30 cellular contexts compared by ENCODE assay signal in the genomic region with DNA sequence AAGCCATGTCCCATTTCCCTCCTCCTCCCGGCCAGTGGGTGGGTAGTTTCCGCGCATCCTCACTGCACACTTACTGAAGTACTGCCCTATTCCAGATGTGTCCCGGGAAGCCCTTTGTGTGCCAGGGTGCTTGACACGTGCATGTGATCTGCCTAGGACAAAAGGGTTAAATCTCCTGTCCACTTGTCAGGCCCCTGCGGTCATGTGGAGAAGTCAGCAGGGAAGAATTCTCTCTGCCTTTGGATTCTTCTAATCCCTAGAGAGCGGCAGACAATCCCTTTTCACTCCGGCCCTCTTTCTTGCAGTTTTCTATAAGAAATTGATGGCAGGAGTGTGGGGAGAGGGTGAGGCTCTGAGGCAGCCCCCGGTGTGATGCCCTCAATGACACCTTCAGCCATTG. TPM values are rescaled to one million over a fixed set of nuclear protein-coding genes. Genes with fewer than 3 reads are reported as not detected.
"Had no signal": no experiment of that assay in that cellular context is flagged by ENCODE, and none has a peak within 500 bp of the region (broad histone marks: within the 10 kb centered on the region; RNA-seq: fewer than 3 reads in every experiment).

No MANE protein-coding gene starts in this region.

- H3K4me3 ChIP-seq: adrenal gland, body of pancreas, gastroesophageal sphincter, hepatocyte, spleen, tibial nerve had no signal

- H3K27me3 ChIP-seq: adrenal gland, gastroesophageal sphincter had no signal

- H3K36me3 ChIP-seq: adrenal gland, gastroesophageal sphincter, spleen, tibial nerve had no signal

- H3K27ac ChIP-seq: adrenal gland, body of pancreas, gastroesophageal sphincter, hepatocyte, spleen, tibial nerve had no signal

- H3K4me1 ChIP-seq: adrenal gland, body of pancreas, gastroesophageal sphincter, spleen, tibial nerve had no signal

- H3K27ac Mint-ChIP-seq: activated naive CD4-positive, alpha-beta T cell treated with anti-CD3 and anti-CD28 coated beads for 36 hours; activated naive CD8-positive, alpha-beta T cell treated with anti-CD3 and anti-CD28 coated beads for 36 hours; immature natural killer cell; mesothelial cell of epicardium; naive thymus-derived CD4-positive, alpha-beta T cell; T-helper 2 cell treated with Interferon-gamma antibody and Interleukin-4, amounts not matched to agents 5 μg/mL and 100 μg/mL, for 36 hours had no signal

- FAIRE-seq: colon, kidney had no signal

- H3K36me3 Mint-ChIP-seq: activated naive CD8-positive, alpha-beta T cell treated with anti-CD3 and anti-CD28 coated beads for 36 hours; immature natural killer cell; mesothelial cell of epicardium; naive thymus-derived CD4-positive, alpha-beta T cell had no signal

- DNase-seq: activated CD4-positive, alpha-beta T cell treated with anti-CD3 and anti-CD28 coated beads for 4 hours; activated CD4-positive, alpha-beta T cell treated with anti-CD3 and anti-CD28 coated beads, Interleukin-2, amount 50 U/mL, for 4 hours; activated effector memory CD4-positive, alpha-beta T cell treated with Interleukin-2 at 50 U/mL for 16 hours; activated naive CD4-positive, alpha-beta T cell treated with anti-CD3 and anti-CD28 coated beads for 36 hours; activated naive CD8-positive, alpha-beta T cell treated with anti-CD3 and anti-CD28 coated beads for 36 hours; adrenal gland; aorta; body of pancreas; dermis blood vessel endothelial cell; effector memory CD4-positive, alpha-beta T cell; erythroblast; immature natural killer cell; kidney; left colon; mammary epithelial cell; naive thymus-derived CD4-positive, alpha-beta T cell; posterior cingulate gyrus; right cardiac atrium; spleen; stimulated activated naive CD4-positive, alpha-beta T cell had no signal

- H2AFZ ChIP-seq: hepatocyte had no signal

- H3K9me3 Mint-ChIP-seq: activated naive CD4-positive, alpha-beta T cell treated with anti-CD3 and anti-CD28 coated beads for 36 hours; activated naive CD8-positive, alpha-beta T cell treated with anti-CD3 and anti-CD28 coated beads for 36 hours; immature natural killer cell; mesothelial cell of epicardium; T-helper 2 cell treated with Interferon-gamma antibody and Interleukin-4, amounts not matched to agents 5 μg/mL and 100 μg/mL, for 36 hours had no signal

- H3K9me3 ChIP-seq: adrenal gland, body of pancreas, gastroesophageal sphincter, spleen, tibial nerve had no signal

- ATAC-seq: body of pancreas; gastroesophageal sphincter; left colon; naive thymus-derived CD4-positive, alpha-beta T cell; right cardiac atrium had no signal

- H3K4me1 Mint-ChIP-seq: activated naive CD8-positive, alpha-beta T cell treated with anti-CD3 and anti-CD28 coated beads for 36 hours; immature natural killer cell; naive thymus-derived CD4-positive, alpha-beta T cell had no signal

- H3K4me2 ChIP-seq: hepatocyte had no signal

- H3K79me2 ChIP-seq: hepatocyte had no signal

- H3K4me3 Mint-ChIP-seq: activated naive CD4-positive, alpha-beta T cell treated with anti-CD3 and anti-CD28 coated beads for 36 hours; activated naive CD8-positive, alpha-beta T cell treated with anti-CD3 and anti-CD28 coated beads for 36 hours; immature natural killer cell; mesothelial cell of epicardium; naive thymus-derived CD4-positive, alpha-beta T cell; T-helper 2 cell treated with Interferon-gamma antibody and Interleukin-4, amounts not matched to agents 5 μg/mL and 100 μg/mL, for 36 hours had no signal

RNA-seq across cellular contexts. Expression of a gene that starts 19.8 kb away (rescaled TPM):
- total RNA-seq: activated naive CD4-positive, alpha-beta T cell treated with anti-CD3 and anti-CD28 coated beads for 36 hours; activated naive CD8-positive, alpha-beta T cell treated with anti-CD3 and anti-CD28 coated beads for 36 hours; aorta; body of pancreas; gastroesophageal sphincter; liver; naive thymus-derived CD4-positive, alpha-beta T cell; omental fat pad; spleen; tibial nerve; ureter had no signal
- polyA plus RNA-seq: fibroblast of lung; immature natural killer cell; liver; naive thymus-derived CD4-positive, alpha-beta T cell; spleen had no signal
